ENCODE assay signal across 21 cellular contexts in genomic region chr10:12279281-12279680, GRCh38.
DNase-seq lines count a peak whose midpoint lies in the region; ATAC-seq and TF ChIP-seq lines count a peak whose summit lies in the region.
"Had no signal": no experiment of that assay in that cellular context is flagged by ENCODE, and none has a peak within 500 bp of the region (broad histone marks: within the 10 kb centered on the region; RNA-seq: fewer than 3 reads in every experiment).

No MANE protein-coding gene starts in this region.

- H3K4me3 ChIP-seq in choroid plexus epithelial cell (ENCODE audit: low read depth, low read length) (no peak overlapping the region), mesenchymal stem cell (ENCODE audit: insufficient read depth in 1 of 2, low read depth in 1 of 2, low read length in 2 of 2) (no peak overlapping the region), upper lobe of right lung (no peak overlapping the region)
- H3K4me3 ChIP-seq: thyroid gland had no signal

- DNase-seq in SIG-M5 treated with dmso at 0.1 percent for 504 hours (lab: John Stamatoyannopoulos, UW; ENCODE audit: unreplicated experiment) = peak; percentile 8
- no peak for DNase-seq in SIG-M5 (lab: John Stamatoyannopoulos, UW)
- DNase-seq in choroid plexus epithelial cell (ENCODE audit: low read depth) = peak; percentile 76
- DNase-seq in mesenchymal stem cell = peak; percentile 33
- peak; percentile 76 for DNase-seq in upper lobe of right lung
- DNase-seq in KG1 (lab: John Stamatoyannopoulos, UW) = no peak
- no peak for DNase-seq in NCI-H748 treated with DMSO at 0.1 percent for 48 hours (lab: John Stamatoyannopoulos, UW)
- DNase-seq: activated CD4-positive, alpha-beta T cell treated with anti-CD3 and anti-CD28 coated beads, Interleukin-2, amount 10 ng/mL, durations not matched to agents 7 days and 5 days; BE2C; COR-L47; DMS79 treated with DMSO at 0.1 percent for 48 hours; effector memory CD8-positive, alpha-beta T cell; left cardiac atrium; NCI-H1417; NCI-H2107; NCI-H524; stimulated activated CD4-positive, alpha-beta T cell treated with anti-CD3 and anti-CD28 coated beads, Interleukin-4, amount 100 ng/mL, for 24 hours; stimulated activated naive CD8-positive, alpha-beta T cell treated with anti-CD3 and anti-CD28 coated beads, Interleukin-15, Interleukin-2, amounts not matched to agents 100 U/mL and 50 U/mL, for 24 hours; thyroid gland had no signal

- H3K4me1 ChIP-seq in mesenchymal stem cell (ENCODE audit: control insufficient read depth, insufficient read depth, low read depth, low read length) (no peaks in the 10 kb centered on the region), upper lobe of right lung (no peaks in the 10 kb centered on the region)
- H3K4me1 ChIP-seq: BE2C, thyroid gland had no signal

- TF ChIP-seq CTCF in choroid plexus epithelial cell (conservative IDR thresholded peaks at IDR 0.05; ENCODE audit: low read depth, low read length) = no peak
- no peak for TF ChIP-seq CTCF in upper lobe of right lung (IDR thresholded peaks at IDR 0.05)

- no peaks in the 10 kb centered on the region for H3K27me3 ChIP-seq in mesenchymal stem cell (ENCODE audit: control insufficient read depth in 1 of 2, insufficient read depth in 1 of 2, low read length in 2 of 2)
- H3K27me3 ChIP-seq in upper lobe of right lung = no peaks in the 10 kb centered on the region
- H3K27me3 ChIP-seq: BE2C, thyroid gland had no signal

- no peak overlapping the region for H2AK5ac ChIP-seq in mesenchymal stem cell (ENCODE audit: low read length, severe bottlenecking)

- H3K79me1 ChIP-seq in mesenchymal stem cell (replicated peaks; ENCODE audit: low read length, poor library complexity, severe bottlenecking) = no peaks in the 10 kb centered on the region

- H3K9ac ChIP-seq in mesenchymal stem cell (ENCODE audit: low read length) = no peak overlapping the region

- H3K4ac ChIP-seq in mesenchymal stem cell (ENCODE audit: low read depth in 1 of 2, low read length in 2 of 2) = no peak overlapping the region

- H3K9me3 ChIP-seq in mesenchymal stem cell (ENCODE audit: control insufficient read depth, low read length) (no peaks in the 10 kb centered on the region), upper lobe of right lung (no peaks in the 10 kb centered on the region)
- H3K9me3 ChIP-seq: BE2C, thyroid gland had no signal

- H4K91ac ChIP-seq in mesenchymal stem cell (ENCODE audit: low read length) = no peak overlapping the region

- 88% methylated on average over 10 of the region's 11 CpGs for WGBS in mesenchymal stem cell

- H3K27ac ChIP-seq in mesenchymal stem cell (ENCODE audit: low read length, poor library complexity, severe bottlenecking) (no peak overlapping the region), upper lobe of right lung (no peak overlapping the region)
- H3K27ac ChIP-seq: 22Rv1, thyroid gland had no signal

- no peak overlapping the region for H3K14ac ChIP-seq in mesenchymal stem cell (ENCODE audit: low read length in 2 of 2)

- H3K36me3 ChIP-seq in mesenchymal stem cell (ENCODE audit: control insufficient read depth in 1 of 2, insufficient read depth in 2 of 2, low read depth in 1 of 2, low read length in 2 of 2) = no peaks in the 10 kb centered on the region
- no peaks in the 10 kb centered on the region for H3K36me3 ChIP-seq in upper lobe of right lung
- H3K36me3 ChIP-seq: BE2C, thyroid gland had no signal

- no peak overlapping the region for H3K18ac ChIP-seq in mesenchymal stem cell (ENCODE audit: low read depth in 1 of 2, low read length in 2 of 2)

- H2BK5ac ChIP-seq in mesenchymal stem cell (ENCODE audit: low read depth, low read length, poor library complexity, severe bottlenecking) = no peak overlapping the region

- H3K4me2 ChIP-seq in mesenchymal stem cell (ENCODE audit: low read length, poor library complexity, severe bottlenecking) = no peak overlapping the region

- intact Hi-C loops in upper lobe of right lung (cut with DNase I) = no loop called here

- H2BK15ac ChIP-seq in mesenchymal stem cell (ENCODE audit: low read depth, poor library complexity, severe bottlenecking) = no peak overlapping the region

- no peak overlapping the region for H3K23ac ChIP-seq in mesenchymal stem cell (ENCODE audit: low read length in 2 of 2)

- ATAC-seq in upper lobe of right lung (peak; percentile 83), HG03280 (IDR thresholded peaks at IDR 0.05; ENCODE audit: unreplicated experiment) (no peak)
- ATAC-seq: effector memory CD8-positive, alpha-beta T cell; stimulated activated naive CD8-positive, alpha-beta T cell treated with anti-CD3 and anti-CD28 coated beads, Interleukin-15, Interleukin-2, amounts not matched to agents 100 U/mL and 50 U/mL, for 24 hours had no signal

- H4K8ac ChIP-seq in mesenchymal stem cell (ENCODE audit: low read length) = no peak overlapping the region

- no peak overlapping the region for H2BK12ac ChIP-seq in mesenchymal stem cell (ENCODE audit: low read length in 2 of 2)

- H2AFZ ChIP-seq in mesenchymal stem cell (ENCODE audit: low read depth, low read length) = no peak overlapping the region

- H2BK120ac ChIP-seq in mesenchymal stem cell (ENCODE audit: low read depth, low read length) = no peak overlapping the region

Comparison
In these comparisons a context has a peak if more than half of its experiments do, and no peak if none do; other contexts are left out.
1. DNase-seq: peak in SIG-M5 treated with dmso at 0.1 percent for 504 hours (single experiment), choroid plexus epithelial cell (single experiment), mesenchymal stem cell (single experiment) and upper lobe of right lung (single experiment); none in SIG-M5 (single experiment), KG1 (single experiment) and NCI-H748 treated with DMSO at 0.1 percent for 48 hours (single experiment).